ENCODE assay signal across 24 cellular contexts in the genomic region with DNA sequence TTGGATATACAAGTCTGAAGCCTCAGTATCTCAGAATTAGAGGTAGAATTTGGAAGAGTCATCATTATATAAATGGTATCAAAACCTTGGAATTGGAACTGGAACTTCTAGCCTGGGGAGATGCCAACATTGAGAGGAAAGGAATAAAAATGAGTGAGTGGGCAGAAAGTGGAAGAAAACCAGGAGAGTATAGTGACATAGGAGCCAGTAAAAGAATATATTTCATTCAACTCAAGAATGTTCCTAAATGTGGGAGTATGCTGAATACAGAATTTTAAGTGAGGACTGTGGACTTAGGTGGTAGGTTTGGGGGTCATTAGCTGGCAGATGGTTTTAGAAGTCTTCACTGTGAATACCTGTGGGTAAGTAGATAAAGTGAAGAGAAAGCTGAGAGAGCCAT.
DNase-seq lines count a peak whose midpoint lies in the region; ATAC-seq and TF ChIP-seq lines count a peak whose summit lies in the region.
"Had no signal": no experiment of that assay in that cellular context is flagged by ENCODE, and none has a peak within 500 bp of the region (broad histone marks: within the 10 kb centered on the region; RNA-seq: fewer than 3 reads in every experiment).

No MANE protein-coding gene starts in this region.

- H3K4me1 Mint-ChIP-seq in activated T-cell treated with anti-CD3 and anti-CD28 coated beads, Interleukin-2, amount 50 U/mL, for 72 hours (ENCODE audit: low read depth) = peaks cover 11% of the 10 kb centered on the region
- H3K4me1 Mint-ChIP-seq in activated T-cell treated with anti-CD3 and anti-CD28 coated beads, Interleukin-2, amount 50 U/mL, for 4 hours (ENCODE audit: low read depth) = peaks cover 8% of the 10 kb centered on the region
- peaks cover 2% of the 10 kb centered on the region for H3K4me1 Mint-ChIP-seq in activated CD4-positive, alpha-beta memory T cell treated with anti-CD3 and anti-CD28 coated beads for 36 hours (ENCODE audit: low read depth)
- H3K4me1 Mint-ChIP-seq: immature natural killer cell had no signal

- H3K9me3 Mint-ChIP-seq in activated T-cell treated with anti-CD3 and anti-CD28 coated beads, Interleukin-2, amount 50 U/mL, for 72 hours = peaks cover 2 to 3% of the 10 kb centered on the region in 2 donors
- no peaks in the 10 kb centered on the region for H3K9me3 Mint-ChIP-seq in activated T-cell treated with anti-CD3 and anti-CD28 coated beads, Interleukin-2, amount 50 U/mL, for 4 hours
- peaks cover 3% of the 10 kb centered on the region for H3K9me3 Mint-ChIP-seq in activated CD4-positive, alpha-beta memory T cell treated with anti-CD3 and anti-CD28 coated beads for 36 hours
- H3K9me3 Mint-ChIP-seq: activated T-cell treated with anti-CD3 and anti-CD28 coated beads, Interleukin-2, amount 50 U/mL, for 24 hours had no signal

- CTCF ChIA-PET in activated CD4-positive, alpha-beta memory T cell treated with anti-CD3 and anti-CD28 coated beads for 36 hours (lab: Charles Lee) = interaction anchor here (0.5 kb wide), 1 partner anchor 238 kb away, joined by 4 read pairs; no protein-coding TSS in a partner anchor

- H3K27ac ChIP-seq in smooth muscle cell (ENCODE audit: low read depth) = peak overlapping the region; percentile 84
- H3K27ac ChIP-seq: psoas muscle, thoracic aorta had no signal

- ATAC-seq in activated T-cell treated with anti-CD3 and anti-CD28 coated beads, Interleukin-2, amount 50 U/mL, for 72 hours (replicated peaks in 1 of 2) = no peak
- ATAC-seq in activated T-cell treated with anti-CD3 and anti-CD28 coated beads, Interleukin-2, amount 50 U/mL, for 4 hours = no peak
- peak; percentile 44 for ATAC-seq in SK-N-SH treated with all-trans-retinoic acid at 6 μM for 48 hours
- no peak for ATAC-seq in HG03039 (IDR thresholded peaks at IDR 0.05; ENCODE audit: unreplicated experiment)
- ATAC-seq: psoas muscle, Right ventricle myocardium inferior had no signal

- no peaks in the 10 kb centered on the region for H4K20me1 ChIP-seq in smooth muscle cell (ENCODE audit: low read depth)

- no peaks in the 10 kb centered on the region for H3K27me3 Mint-ChIP-seq in activated T-cell treated with anti-CD3 and anti-CD28 coated beads, Interleukin-2, amount 50 U/mL, for 72 hours (ENCODE audit: low read depth)
- H3K27me3 Mint-ChIP-seq in activated T-cell treated with anti-CD3 and anti-CD28 coated beads, Interleukin-2, amount 50 U/mL, for 4 hours (ENCODE audit: low read depth) = no peaks in the 10 kb centered on the region
- H3K27me3 Mint-ChIP-seq in activated CD4-positive, alpha-beta memory T cell treated with anti-CD3 and anti-CD28 coated beads for 36 hours = no peaks in the 10 kb centered on the region
- H3K27me3 Mint-ChIP-seq: activated CD4-positive, alpha-beta memory T cell treated with anti-CD3 and anti-CD28 coated beads, Interleukin-2, amount 10 ng/mL, durations not matched to agents 7 days and 5 days; activated naive CD8-positive, alpha-beta T cell treated with anti-CD3 and anti-CD28 coated beads, Interleukin-2, amount 10 ng/mL, durations not matched to agents 7 days and 5 days; activated T-cell treated with anti-CD3 and anti-CD28 coated beads, Interleukin-2, amount 50 U/mL, for 24 hours had no signal

- DNase-seq in activated T-cell treated with anti-CD3 and anti-CD28 coated beads, Interleukin-2, amount 50 U/mL, for 72 hours = no peak
- DNase-seq in activated T-cell treated with anti-CD3 and anti-CD28 coated beads, Interleukin-2, amount 50 U/mL, for 4 hours = no peak
- DNase-seq in inferior parietal cortex (ENCODE audit: extremely low spot score) = peak; percentile 57
- no peak for DNase-seq in smooth muscle cell (lab: John Stamatoyannopoulos, UW; ENCODE audit: unreplicated experiment)
- no peak for DNase-seq in islet precursor cell
- DNase-seq in activated CD4-positive, alpha-beta memory T cell treated with anti-CD3 and anti-CD28 coated beads for 36 hours = no peak
- DNase-seq: activated CD4-positive, alpha-beta memory T cell treated with anti-CD3 and anti-CD28 coated beads, Interleukin-2, amount 10 ng/mL, durations not matched to agents 7 days and 5 days; activated naive CD8-positive, alpha-beta T cell treated with anti-CD3 and anti-CD28 coated beads, Interleukin-2, amount 10 ng/mL, durations not matched to agents 7 days and 5 days; activated T-cell treated with anti-CD3 and anti-CD28 coated beads, Interleukin-2, amount 50 U/mL, for 24 hours; C1 segment of cervical spinal cord; DMS 273 treated with DMSO at 0.1 percent for 48 hours; immature natural killer cell; NCI-H2029 treated with DMSO at 0.1 percent for 48 hours; NCI-H446 treated with DMSO at 0.1 percent for 48 hours; psoas muscle; stimulated activated CD4-positive, alpha-beta T cell treated with anti-CD3 and anti-CD28 coated beads, Interleukin-12 subunit alpha, Interleukin-12 subunit beta, amount 100 ng/mL, for 4 hours; T-helper 1 cell had no signal

- H3K36me3 Mint-ChIP-seq in activated T-cell treated with anti-CD3 and anti-CD28 coated beads, Interleukin-2, amount 50 U/mL, for 72 hours (ENCODE audit: insufficient read depth in 2 of 2) = peaks cover 9 to 13% of the 10 kb centered on the region in 2 donors
- peaks cover 50% of the 10 kb centered on the region for H3K36me3 Mint-ChIP-seq in activated T-cell treated with anti-CD3 and anti-CD28 coated beads, Interleukin-2, amount 50 U/mL, for 4 hours (ENCODE audit: insufficient read depth)
- H3K36me3 Mint-ChIP-seq in activated CD4-positive, alpha-beta memory T cell treated with anti-CD3 and anti-CD28 coated beads for 36 hours = peaks cover 44% of the 10 kb centered on the region

- POLR2A ChIA-PET in activated CD4-positive, alpha-beta memory T cell treated with anti-CD3 and anti-CD28 coated beads for 36 hours (lab: Charles Lee) = no interaction called here

- no peak for TF ChIP-seq CTCF in smooth muscle cell (IDR thresholded peaks at IDR 0.05; ENCODE audit: borderline replicate concordance, insufficient read depth, poor library complexity, severe bottlenecking)

- H3K9me3 ChIP-seq in smooth muscle cell (replicated peaks; ENCODE audit: low read depth) = no peaks in the 10 kb centered on the region
- H3K9me3 ChIP-seq: esophagus muscularis mucosa, psoas muscle, thoracic aorta had no signal

- H3K27ac Mint-ChIP-seq in activated T-cell treated with anti-CD3 and anti-CD28 coated beads, Interleukin-2, amount 50 U/mL, for 72 hours = peak overlapping the region; percentile 44
- H3K27ac Mint-ChIP-seq in activated CD4-positive, alpha-beta memory T cell treated with anti-CD3 and anti-CD28 coated beads for 36 hours = no peak overlapping the region
- H3K27ac Mint-ChIP-seq: activated CD4-positive, alpha-beta memory T cell treated with anti-CD3 and anti-CD28 coated beads, Interleukin-2, amount 10 ng/mL, durations not matched to agents 7 days and 5 days; activated naive CD8-positive, alpha-beta T cell treated with anti-CD3 and anti-CD28 coated beads, Interleukin-2, amount 10 ng/mL, durations not matched to agents 7 days and 5 days; activated T-cell treated with anti-CD3 and anti-CD28 coated beads, Interleukin-2, amount 50 U/mL, for 24 hours had no signal

- H3K4me2 ChIP-seq in smooth muscle cell = peak overlapping the region; percentile 75

- H2AFZ ChIP-seq in smooth muscle cell (ENCODE audit: low read depth) = no peak overlapping the region

- intact Hi-C loops in activated CD4-positive, alpha-beta memory T cell treated with anti-CD3 and anti-CD28 coated beads for 36 hours (cut with micrococcal nuclease) = no loop called here

- peaks cover 34% of the 10 kb centered on the region for H3K4me1 ChIP-seq in smooth muscle cell (ENCODE audit: low read depth)
- H3K4me1 ChIP-seq: psoas muscle had no signal

- peaks cover 5% of the 10 kb centered on the region for H3K79me2 ChIP-seq in smooth muscle cell (ENCODE audit: low read depth)

- peak overlapping the region; percentile 45 for H3K9ac ChIP-seq in smooth muscle cell (ENCODE audit: low read depth)

- H3F3A ChIP-seq in smooth muscle cell (ENCODE audit: low read depth) = peaks cover 14% of the 10 kb centered on the region

- no peak overlapping the region for H3K4me3 ChIP-seq in smooth muscle cell
- H3K4me3 ChIP-seq: esophagus muscularis mucosa, lung, psoas muscle, thoracic aorta had no signal

- H3K27me3 ChIP-seq in smooth muscle cell (ENCODE audit: low read depth) = no peaks in the 10 kb centered on the region
- H3K27me3 ChIP-seq: esophagus muscularis mucosa had no signal

- peaks cover 4% of the 10 kb centered on the region for H3K36me3 ChIP-seq in smooth muscle cell (ENCODE audit: low read depth)

- no peak overlapping the region for H3K4me3 Mint-ChIP-seq in activated T-cell treated with anti-CD3 and anti-CD28 coated beads, Interleukin-2, amount 50 U/mL, for 72 hours
- no peak overlapping the region for H3K4me3 Mint-ChIP-seq in activated T-cell treated with anti-CD3 and anti-CD28 coated beads, Interleukin-2, amount 50 U/mL, for 4 hours
- no peak overlapping the region for H3K4me3 Mint-ChIP-seq in activated CD4-positive, alpha-beta memory T cell treated with anti-CD3 and anti-CD28 coated beads for 36 hours
- H3K4me3 Mint-ChIP-seq: activated CD4-positive, alpha-beta memory T cell treated with anti-CD3 and anti-CD28 coated beads, Interleukin-2, amount 10 ng/mL, durations not matched to agents 7 days and 5 days; activated naive CD8-positive, alpha-beta T cell treated with anti-CD3 and anti-CD28 coated beads, Interleukin-2, amount 10 ng/mL, durations not matched to agents 7 days and 5 days; activated T-cell treated with anti-CD3 and anti-CD28 coated beads, Interleukin-2, amount 50 U/mL, for 24 hours; immature natural killer cell; nephron had no signal

TF ChIP-seq in SK-N-SH treated with all-trans-retinoic acid at 6 μM for 48 hours, 23 proteins besides CTCF, POLR2A, EP300 and RAD21 (continues in another document):
- TF ChIP-seq BACH2 (CRISPR knock-in tag; IDR thresholded peaks at IDR 0.05; ENCODE audit: borderline replicate concordance) = no peak
- TF ChIP-seq, protein P1, sequence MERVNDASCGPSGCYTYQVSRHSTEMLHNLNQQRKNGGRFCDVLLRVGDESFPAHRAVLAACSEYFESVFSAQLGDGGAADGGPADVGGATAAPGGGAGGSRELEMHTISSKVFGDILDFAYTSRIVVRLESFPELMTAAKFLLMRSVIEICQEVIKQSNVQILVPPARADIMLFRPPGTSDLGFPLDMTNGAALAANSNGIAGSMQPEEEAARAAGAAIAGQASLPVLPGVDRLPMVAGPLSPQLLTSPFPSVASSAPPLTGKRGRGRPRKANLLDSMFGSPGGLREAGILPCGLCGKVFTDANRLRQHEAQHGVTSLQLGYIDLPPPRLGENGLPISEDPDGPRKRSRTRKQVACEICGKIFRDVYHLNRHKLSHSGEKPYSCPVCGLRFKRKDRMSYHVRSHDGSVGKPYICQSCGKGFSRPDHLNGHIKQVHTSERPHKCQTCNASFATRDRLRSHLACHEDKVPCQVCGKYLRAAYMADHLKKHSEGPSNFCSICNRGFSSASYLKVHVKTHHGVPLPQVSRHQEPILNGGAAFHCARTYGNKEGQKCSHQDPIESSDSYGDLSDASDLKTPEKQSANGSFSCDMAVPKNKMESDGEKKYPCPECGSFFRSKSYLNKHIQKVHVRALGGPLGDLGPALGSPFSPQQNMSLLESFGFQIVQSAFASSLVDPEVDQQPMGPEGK (CRISPR knock-in tag; IDR thresholded peaks at IDR 0.05; ENCODE audit: borderline replicate concordance) = no peak
